17 cellular contexts compared by ENCODE assay signal in genomic region chr3:50204052-50204803, GRCh38. TPM values are rescaled to one million over a fixed set of nuclear protein-coding genes. Genes with fewer than 3 reads are reported as not detected.
DNase-seq lines count a peak whose midpoint lies in the region; ATAC-seq and TF ChIP-seq lines count a peak whose summit lies in the region.
"Had no signal": no experiment of that assay in that cellular context is flagged by ENCODE, and none has a peak within 500 bp of the region (broad histone marks: within the 10 kb centered on the region; RNA-seq: fewer than 3 reads in every experiment).

No MANE protein-coding gene starts in this region.

- H2AK5ac ChIP-seq in trophoblast cell (ENCODE audit: low read length), result no peak overlapping the region

- no peaks in the 10 kb centered on the region for H3K9me3 ChIP-seq in liver (ENCODE audit: control insufficient read depth in 4 of 4, low read length in 3 of 4)
- H3K9me3 ChIP-seq in trophoblast cell (ENCODE audit: insufficient read depth, low read depth, low read length), result peaks cover 3% of the 10 kb centered on the region
- H3K9me3 ChIP-seq: esophagus muscularis mucosa, tibial artery had no signal

- H3K27ac ChIP-seq in liver (ENCODE audit: low read depth in 1 of 2, low read length in 2 of 2), result peak overlapping the region; percentile 95 to 96
- no peak overlapping the region for H3K27ac ChIP-seq in trophoblast cell (ENCODE audit: low read depth, low read length)
- H3K27ac ChIP-seq: esophagus muscularis mucosa had no signal

- H3K14ac ChIP-seq in trophoblast cell (ENCODE audit: low read length), result no peak overlapping the region

- H3K79me2 ChIP-seq in trophoblast cell (ENCODE audit: control insufficient read depth, insufficient read depth, low read length, poor library complexity), result peaks cover 2% of the 10 kb centered on the region

- peak overlapping the region; percentile 54 for H2BK120ac ChIP-seq in trophoblast cell (ENCODE audit: insufficient read depth, low read length, poor library complexity)

- no peaks in the 10 kb centered on the region for H3K9me3 Mint-ChIP-seq in WTC11
- H3K9me3 Mint-ChIP-seq in activated CD4-positive, alpha-beta T cell treated with anti-CD3 and anti-CD28 coated beads, Interleukin-2, amount 10 ng/mL, durations not matched to agents 7 days and 5 days, result no peaks in the 10 kb centered on the region
- H3K9me3 Mint-ChIP-seq: immature natural killer cell had no signal

- no peaks in the 10 kb centered on the region; the same call in 1 of the 2 replicates for H3K4me1 Mint-ChIP-seq in WTC11
- H3K4me1 Mint-ChIP-seq in activated CD4-positive, alpha-beta T cell treated with anti-CD3 and anti-CD28 coated beads, Interleukin-2, amount 10 ng/mL, durations not matched to agents 7 days and 5 days, result peaks cover 2% of the 10 kb centered on the region
- H3K4me1 Mint-ChIP-seq: immature natural killer cell had no signal

- CTCF ChIA-PET in WTC11 (lab: Charles Lee), result interaction anchor here (0.8 to 6.1 kb wide), 11 partner anchors 9 to 117 kb away, joined by 3 to 133 read pairs (median 9); partner anchors contain the start of gene GNAT1
- CTCF ChIA-PET in activated CD4-positive, alpha-beta T cell treated with anti-CD3 and anti-CD28 coated beads, Interleukin-2, amount 10 ng/mL, durations not matched to agents 7 days and 5 days (lab: Charles Lee), result interaction anchor here (0.8 to 3.8 kb wide), 11 partner anchors 10 to 78 kb away, joined by 3 to 22 read pairs (median 4); partner anchors contain the start of genes GNAI2 and GNAT1

- no peaks in the 10 kb centered on the region for H3K36me3 Mint-ChIP-seq in WTC11
- no peaks in the 10 kb centered on the region for H3K36me3 Mint-ChIP-seq in activated CD4-positive, alpha-beta T cell treated with anti-CD3 and anti-CD28 coated beads, Interleukin-2, amount 10 ng/mL, durations not matched to agents 7 days and 5 days (ENCODE audit: low read depth)
- H3K36me3 Mint-ChIP-seq: immature natural killer cell had no signal

- no peak overlapping the region for H2BK5ac ChIP-seq in trophoblast cell (ENCODE audit: low read depth, low read length, poor library complexity)

- no peak overlapping the region for H3K23ac ChIP-seq in trophoblast cell (ENCODE audit: low read length)

- H4K91ac ChIP-seq in trophoblast cell (ENCODE audit: low read depth, low read length), result peak overlapping the region; percentile 65

- no peak for TF ChIP-seq RAD21 in liver (IDR thresholded peaks at IDR 0.05)

- H3K18ac ChIP-seq in trophoblast cell (ENCODE audit: low read length), result no peak overlapping the region

- no peaks in the 10 kb centered on the region for H3K27me3 ChIP-seq in liver (ENCODE audit: control insufficient read depth in 4 of 4, insufficient read depth in 4 of 4, low read length in 3 of 4)
- H3K27me3 ChIP-seq in trophoblast cell (ENCODE audit: insufficient read depth, low read length), result peaks cover 22% of the 10 kb centered on the region

- H3K4me3 Mint-ChIP-seq in WTC11, result peak overlapping the region; percentile 35; the same call in 1 of the 2 replicates
- H3K4me3 Mint-ChIP-seq in activated CD4-positive, alpha-beta T cell treated with anti-CD3 and anti-CD28 coated beads, Interleukin-2, amount 10 ng/mL, durations not matched to agents 7 days and 5 days, result no peak overlapping the region
- H3K4me3 Mint-ChIP-seq: immature natural killer cell had no signal

- ATAC-seq in WTC11, result no peak

- peak; percentile 8 for DNase-seq in HuH-7.5 (ENCODE audit: low spot score)
- no peak for DNase-seq in WTC11 (ENCODE audit: low spot score)
- peak in 1 of 2 donors; percentile 7 for DNase-seq in trophoblast cell
- DNase-seq in activated CD4-positive, alpha-beta T cell treated with anti-CD3 and anti-CD28 coated beads, Interleukin-2, amount 10 ng/mL, durations not matched to agents 7 days and 5 days, result no peak
- DNase-seq in SKM-1 (lab: John Stamatoyannopoulos, UW; ENCODE audit: unreplicated experiment), result no peak
- DNase-seq in dedifferentiated amniotic fluid mesenchymal stem cell (ENCODE audit: extremely low spot score), result no peak
- DNase-seq: activated CD8-positive, alpha-beta memory T cell treated with anti-CD3 and anti-CD28 coated beads, Interleukin-2, amount 50 U/mL, for 48 hours; activated effector memory CD4-positive, alpha-beta T cell treated with anti-CD3 and anti-CD28 coated beads, Interleukin-2, amount 50 U/mL, for 16 hours; DND-41; effector CD4-positive, alpha-beta T cell; immature natural killer cell; NCI-H187 treated with DMSO at 0.1 percent for 48 hours; tibial artery had no signal

- no peaks in the 10 kb centered on the region for H3K36me3 ChIP-seq in liver (ENCODE audit: control insufficient read depth in 4 of 4, insufficient read depth in 3 of 4, low read depth in 1 of 4, low read length in 3 of 4)
- no peaks in the 10 kb centered on the region for H3K36me3 ChIP-seq in trophoblast cell (ENCODE audit: control insufficient read depth in 1 of 2, insufficient read depth in 2 of 2, low read length in 2 of 2)
- H3K36me3 ChIP-seq: esophagus muscularis mucosa, tibial artery had no signal

- H4K8ac ChIP-seq in trophoblast cell (ENCODE audit: low read depth, low read length), result no peak overlapping the region

- H3K79me1 ChIP-seq in trophoblast cell (ENCODE audit: low read length), result no peaks in the 10 kb centered on the region

- no peak overlapping the region for H2AFZ ChIP-seq in trophoblast cell (ENCODE audit: insufficient read depth, low read length, poor library complexity)

- no peak overlapping the region for H3K4ac ChIP-seq in trophoblast cell (ENCODE audit: low read depth, low read length)

- H3K4me3 ChIP-seq in liver (ENCODE audit: low read depth in 1 of 3, low read length in 3 of 3), result peak overlapping the region in 1 of 3 donors; percentile 77
- H3K4me3 ChIP-seq in trophoblast cell (ENCODE audit: low read depth, low read length), result no peak overlapping the region
- H3K4me3 ChIP-seq: K562 had no signal

- no peak overlapping the region for H3K27ac Mint-ChIP-seq in WTC11
- no peak overlapping the region for H3K27ac Mint-ChIP-seq in activated CD4-positive, alpha-beta T cell treated with anti-CD3 and anti-CD28 coated beads, Interleukin-2, amount 10 ng/mL, durations not matched to agents 7 days and 5 days
- H3K27ac Mint-ChIP-seq: immature natural killer cell had no signal

- H3K27me3 Mint-ChIP-seq in WTC11 (ENCODE audit: low read depth), result peaks cover 38% of the 10 kb centered on the region
- H3K27me3 Mint-ChIP-seq in activated CD4-positive, alpha-beta T cell treated with anti-CD3 and anti-CD28 coated beads, Interleukin-2, amount 10 ng/mL, durations not matched to agents 7 days and 5 days, result peaks cover 50% of the 10 kb centered on the region

- H4K12ac ChIP-seq in trophoblast cell (ENCODE audit: low read depth, low read length), result no peak overlapping the region

- H3K4me1 ChIP-seq in liver (ENCODE audit: control insufficient read depth in 4 of 4, insufficient read depth in 4 of 4, low read length in 3 of 4), result peaks cover 37 to 77% (median 63%) of the 10 kb centered on the region in 4 donors
- peaks cover 9 to 14% of the 10 kb centered on the region in 2 experiments for H3K4me1 ChIP-seq in trophoblast cell (ENCODE audit: control insufficient read depth in 1 of 2, insufficient read depth in 2 of 2, low read length in 2 of 2)

- no peak overlapping the region for H2BK12ac ChIP-seq in trophoblast cell (ENCODE audit: low read length)

- TF ChIP-seq CTCF in WTC11 (IDR thresholded peaks at IDR 0.05) (no peak), liver (IDR thresholded peaks at IDR 0.05; ENCODE audit: low read depth, low read length, missing input control) (no peak)

- H3K4me2 ChIP-seq in trophoblast cell (ENCODE audit: low read length), result no peak overlapping the region

- H3K9ac ChIP-seq in liver (ENCODE audit: low read depth in 1 of 2, low read length in 2 of 2), result no peak overlapping the region
- H3K9ac ChIP-seq in trophoblast cell (ENCODE audit: low read length), result no peak overlapping the region

- WGBS in liver, result 67% methylated on average over 10 of the region's 10 CpGs
- no CpG with 5 or more reads among the region's 10 CpGs for WGBS in trophoblast cell (ENCODE audit: extremely low coverage, insufficient coverage, insufficient read length)

- POLR2A ChIA-PET in WTC11 (lab: Charles Lee), result interaction anchor here (2.9 kb wide), 1 partner anchor 9 kb away, joined by 11 read pairs; no protein-coding TSS in a partner anchor
- POLR2A ChIA-PET in activated CD4-positive, alpha-beta T cell treated with anti-CD3 and anti-CD28 coated beads, Interleukin-2, amount 10 ng/mL, durations not matched to agents 7 days and 5 days (lab: Charles Lee), result interaction anchor here (0.7 kb wide), 1 partner anchor 18 kb away, joined by 3 read pairs; no protein-coding TSS in a partner anchor

TF ChIP-seq in WTC11, 78 proteins besides CTCF, POLR2A, EP300 and RAD21:
- TF ChIP-seq TCF7 (CRISPR knock-in tag; IDR thresholded peaks at IDR 0.05; ENCODE audit: low read depth), result no peak

TF ChIP-seq in liver, 16 proteins besides CTCF, POLR2A, EP300 and RAD21 (continues in another document):
- TF ChIP-seq TAF1 (conservative IDR thresholded peaks at IDR 0.05), result no peak

RNA-seq across cellular contexts. Expression of gene SLC38A3, which starts 0.8 kb away (rescaled TPM):
- total RNA-seq in WTC11 (2021) (0.90 to 1.6 TPM (median 1.3 TPM) in 3 replicates), liver (100 to 1,000 TPM in 1 of 2 donors, 10 to 100 TPM in 1; 98.1 to 166 TPM)
- 100 to 1,000 TPM; 114 to 180 TPM for polyA plus RNA-seq in liver
- 85.8 and 92.3 TPM in 2 replicates for polyA plus RNA-seq in trophoblast cell (2013)
- not detected for total RNA-seq in activated CD4-positive, alpha-beta T cell treated with anti-CD3 and anti-CD28 coated beads, Interleukin-2, amount 10 ng/mL, durations not matched to agents 7 days and 5 days
- total RNA-seq: lung microvascular endothelial cell had no signal
- polyA plus RNA-seq: immature natural killer cell had no signal

RNA-seq across cellular contexts. Expression of gene GNAT1, which starts 12.8 kb away (rescaled TPM):
- total RNA-seq in WTC11 (2021), result 0.13 to 0.39 TPM (median 0.14 TPM) in 3 replicates
- under 1 TPM in 1 of 2 donors, not detected in 1; 0.08 TPM for total RNA-seq in liver
- polyA plus RNA-seq in liver, result not detected
- not detected in 2 replicates for polyA plus RNA-seq in trophoblast cell (2013)
- not detected for total RNA-seq in activated CD4-positive, alpha-beta T cell treated with anti-CD3 and anti-CD28 coated beads, Interleukin-2, amount 10 ng/mL, durations not matched to agents 7 days and 5 days
- total RNA-seq: esophagus muscularis mucosa, K562, lung microvascular endothelial cell had no signal
- polyA plus RNA-seq: immature natural killer cell, K562 had no signal

RNA-seq across cellular contexts. Expression of gene GNAI2, which starts 31.8 kb away (rescaled TPM):
- 181 to 185 TPM (median 185 TPM) in 3 replicates for total RNA-seq in WTC11 (2021)
- 10 to 100 TPM; 58.3 to 65.0 TPM for total RNA-seq in liver
- 10 to 100 TPM; 59.5 to 86.3 TPM for polyA plus RNA-seq in liver
- 191 and 192 TPM in 2 replicates for polyA plus RNA-seq in trophoblast cell (2013)
- 100 to 1,000 TPM; 489 to 524 TPM for total RNA-seq in activated CD4-positive, alpha-beta T cell treated with anti-CD3 and anti-CD28 coated beads, Interleukin-2, amount 10 ng/mL, durations not matched to agents 7 days and 5 days

RNA-seq across cellular contexts. Expression of gene SEMA3F, which starts 49.1 kb away (rescaled TPM):
- 49.0 to 52.0 TPM (median 52.0 TPM) in 3 replicates for total RNA-seq in WTC11 (2021)
- total RNA-seq in liver, result 1 to 10 TPM; 1.6 to 4.8 TPM
- polyA plus RNA-seq in liver, result 1 to 10 TPM in 1 of 2 donors, under 1 TPM in 1; 0.60 to 2.7 TPM
- polyA plus RNA-seq in trophoblast cell (2013), result 16.3 and 18.1 TPM in 2 replicates
- not detected for total RNA-seq in activated CD4-positive, alpha-beta T cell treated with anti-CD3 and anti-CD28 coated beads, Interleukin-2, amount 10 ng/mL, durations not matched to agents 7 days and 5 days
- polyA plus RNA-seq: immature natural killer cell had no signal

Comparison
In these comparisons a context has a peak if more than half of its experiments do, and no peak if none do; other contexts are left out.
1. RNA of gene SLC38A3, which starts 0.8 kb away (total RNA-seq): 98.1 to 166 TPM in liver; 0.90 to 1.6 TPM in WTC11 and not detected in activated CD4-positive, alpha-beta T cell treated with anti-CD3 and anti-CD28 coated beads, Interleukin-2, amount 10 ng/mL, durations not matched to agents 7 days and 5 days; every median in the first group is over 10 times any median in the second.